Comparison of ENCODE assay signal across 8 cellular contexts in genomic region chr2:173264603-173265366, GRCh38.
A peak's percentile ranks its signal among the peaks of the same experiment; 100 is the strongest.
DNase-seq lines count a peak whose midpoint lies in the region; ATAC-seq and TF ChIP-seq lines count a peak whose summit lies in the region.

No MANE protein-coding gene starts in this region.

- H3K4me1 Mint-ChIP-seq in activated naive CD8-positive, alpha-beta T cell treated with anti-CD3 and anti-CD28 coated beads, Interleukin-2, amount 50 U/mL, for 24 hours, result peaks cover 15% of the 10 kb centered on the region
- no peaks in the 10 kb centered on the region for H3K4me1 Mint-ChIP-seq in Calu3 (ENCODE audit: low read depth, unreplicated experiment)

- intact Hi-C loops in Calu3 (cut with micrococcal nuclease; ENCODE audit: unreplicated experiment), result no loop called here

- no peak for TF ChIP-seq CTCF in Calu3 (IDR thresholded peaks at IDR 0.05; ENCODE audit: unreplicated experiment)

- peak; percentile 98 for ATAC-seq in GM18505 (IDR thresholded peaks at IDR 0.05; ENCODE audit: unreplicated experiment)
- peak; percentile 94 for ATAC-seq in GM21526 (IDR thresholded peaks at IDR 0.05; ENCODE audit: low FRiP score, unreplicated experiment)
- ATAC-seq in HG03575 (IDR thresholded peaks at IDR 0.05; ENCODE audit: extremely low read depth, insufficient number of reproducible peaks, low FRiP score, unreplicated experiment), result peak; percentile 56
- ATAC-seq in activated naive CD8-positive, alpha-beta T cell treated with anti-CD3 and anti-CD28 coated beads, Interleukin-2, amount 50 U/mL, for 24 hours, result peak; percentile 59

- no peak for TF ChIP-seq POLR2A in GM18505 (IDR thresholded peaks at IDR 0.05; ENCODE audit: borderline replicate concordance, extremely low read depth, insufficient read depth, insufficient read length)

- BruUV-seq in Calu3 (replicated peaks; lab: Mats Ljungman, UMichigan), result no TSS peak

- CTCF ChIA-PET in Calu3 (lab: Charles Lee), result no interaction called here

- H3K27ac Mint-ChIP-seq in activated naive CD8-positive, alpha-beta T cell treated with anti-CD3 and anti-CD28 coated beads, Interleukin-2, amount 50 U/mL, for 24 hours, result peak overlapping the region; percentile 67
- H3K27ac Mint-ChIP-seq in Calu3 (ENCODE audit: unreplicated experiment), result no peak overlapping the region

- H3K27me3 Mint-ChIP-seq in activated naive CD8-positive, alpha-beta T cell treated with anti-CD3 and anti-CD28 coated beads, Interleukin-2, amount 50 U/mL, for 24 hours, result no peaks in the 10 kb centered on the region
- no peaks in the 10 kb centered on the region for H3K27me3 Mint-ChIP-seq in Calu3 (ENCODE audit: unreplicated experiment)

- H3K4me3 Mint-ChIP-seq in activated naive CD8-positive, alpha-beta T cell treated with anti-CD3 and anti-CD28 coated beads, Interleukin-2, amount 50 U/mL, for 24 hours, result peak overlapping the region; percentile 15
- H3K4me3 Mint-ChIP-seq in Calu3 (ENCODE audit: low read depth, unreplicated experiment), result no peak overlapping the region

- peak; percentile 10 for DNase-seq in activated naive CD8-positive, alpha-beta T cell treated with anti-CD3 and anti-CD28 coated beads, Interleukin-2, amount 50 U/mL, for 24 hours
- peak; percentile 35 for DNase-seq in stimulated activated CD8-positive, alpha-beta memory T cell treated with anti-CD3 and anti-CD28 coated beads, Interleukin-4, amount 100 ng/mL, for 48 hours
- DNase-seq in DMS53 (lab: John Stamatoyannopoulos, UW), result no peak
- no peak for DNase-seq in occipital lobe (lab: John Stamatoyannopoulos, UW)
- no peak for DNase-seq in Calu3

- peaks cover 4% of the 10 kb centered on the region for H3K9me3 Mint-ChIP-seq in activated naive CD8-positive, alpha-beta T cell treated with anti-CD3 and anti-CD28 coated beads, Interleukin-2, amount 50 U/mL, for 24 hours
- no peaks in the 10 kb centered on the region for H3K9me3 Mint-ChIP-seq in Calu3 (ENCODE audit: low read depth, unreplicated experiment)

- peaks cover 4% of the 10 kb centered on the region for H3K36me3 Mint-ChIP-seq in activated naive CD8-positive, alpha-beta T cell treated with anti-CD3 and anti-CD28 coated beads, Interleukin-2, amount 50 U/mL, for 24 hours (ENCODE audit: low read depth)
- H3K36me3 Mint-ChIP-seq in Calu3 (ENCODE audit: insufficient read depth, unreplicated experiment), result peaks cover 4% of the 10 kb centered on the region

Comparison
In these comparisons a context has a peak if more than half of its experiments do, and no peak if none do; other contexts are left out.
1. DNase-seq: peak in activated naive CD8-positive, alpha-beta T cell treated with anti-CD3 and anti-CD28 coated beads, Interleukin-2, amount 50 U/mL, for 24 hours (single experiment) and stimulated activated CD8-positive, alpha-beta memory T cell treated with anti-CD3 and anti-CD28 coated beads, Interleukin-4, amount 100 ng/mL, for 48 hours (single experiment); none in DMS53 (single experiment), occipital lobe (single experiment) and Calu3 (single experiment).
2. Peak in every context shown above with its lines, with median percentiles within 50 percentile points of each other: ATAC-seq.